1 cellular context compared by ENCODE assay signal in the genomic region with DNA sequence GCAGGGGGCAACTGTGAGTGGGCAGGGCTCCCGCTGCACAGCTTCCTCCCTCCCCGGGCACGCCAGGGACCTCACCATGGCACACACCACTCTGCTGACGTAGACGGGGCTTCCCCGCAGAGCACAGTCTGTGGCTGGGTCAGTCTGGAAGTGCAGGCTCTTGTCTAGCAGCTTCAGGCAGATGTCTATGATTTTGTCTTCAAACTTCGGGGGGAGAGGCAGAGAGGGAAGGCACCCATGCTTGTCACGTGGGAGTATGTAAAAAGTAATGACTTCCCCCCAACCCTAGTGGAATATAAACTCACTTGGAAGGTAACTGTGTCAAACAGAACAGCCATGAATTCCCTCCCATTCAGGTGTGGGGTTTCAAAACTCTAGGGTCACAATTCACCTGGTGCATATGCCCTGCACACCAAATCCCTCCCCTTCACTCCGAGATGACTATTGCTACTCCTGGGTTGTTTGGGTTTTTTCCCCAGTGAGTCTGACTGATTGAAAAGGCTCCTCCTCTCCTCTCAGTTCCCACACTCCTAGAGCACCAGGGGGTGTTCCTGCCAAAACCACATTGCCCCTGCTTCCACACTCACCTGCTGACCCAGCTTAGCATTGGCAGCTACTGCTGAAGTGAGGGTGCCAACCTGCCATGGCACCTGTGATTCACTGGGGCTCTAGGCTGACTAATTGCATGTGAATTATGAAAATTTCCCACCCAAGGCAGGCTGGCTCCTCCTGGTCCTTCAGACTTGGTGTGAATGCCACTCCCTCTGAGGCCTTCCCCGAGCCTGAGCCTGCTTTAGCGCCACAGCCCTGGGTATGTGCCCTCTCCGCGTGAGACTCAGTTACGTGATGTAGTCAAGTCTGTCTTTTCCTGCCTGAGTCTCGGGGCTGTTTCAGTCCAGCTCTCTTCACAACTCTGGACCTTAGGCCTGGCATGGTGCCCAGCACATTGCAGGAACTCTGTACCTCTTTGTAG.
TF ChIP-seq lines count a peak whose summit lies in the region.

No MANE protein-coding gene starts in this region.

TF ChIP-seq in WTC11, 78 proteins besides CTCF, POLR2A, EP300 and RAD21 (continued from another document):
- TF ChIP-seq, protein P1, sequence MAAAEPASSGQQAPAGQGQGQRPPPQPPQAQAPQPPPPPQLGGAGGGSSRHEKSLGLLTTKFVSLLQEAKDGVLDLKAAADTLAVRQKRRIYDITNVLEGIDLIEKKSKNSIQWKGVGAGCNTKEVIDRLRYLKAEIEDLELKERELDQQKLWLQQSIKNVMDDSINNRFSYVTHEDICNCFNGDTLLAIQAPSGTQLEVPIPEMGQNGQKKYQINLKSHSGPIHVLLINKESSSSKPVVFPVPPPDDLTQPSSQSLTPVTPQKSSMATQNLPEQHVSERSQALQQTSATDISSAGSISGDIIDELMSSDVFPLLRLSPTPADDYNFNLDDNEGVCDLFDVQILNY (CRISPR knock-in tag; IDR thresholded peaks at IDR 0.05) = no peak
